In genomic region chr12:120141336-120141735, GRCh38 we compare ENCODE assay signal across 22 cellular contexts. TPM values are rescaled to one million over a fixed set of nuclear protein-coding genes. Genes with fewer than 3 reads are reported as not detected.
DNase-seq lines count a peak whose midpoint lies in the region; ATAC-seq, FAIRE-seq and TF ChIP-seq lines count a peak whose summit lies in the region.
"Had no signal": no experiment of that assay in that cellular context is flagged by ENCODE, and none has a peak within 500 bp of the region (broad histone marks: within the 10 kb centered on the region; RNA-seq: fewer than 3 reads in every experiment).

No MANE protein-coding gene starts in this region.

- H3K23me2 ChIP-seq in H1 (ENCODE audit: low read depth, low read length) = no peaks in the 10 kb centered on the region

- no peak overlapping the region for H3K18ac ChIP-seq in H1 (ENCODE audit: extremely low read depth, low read length)

- H3K9me3 Mint-ChIP-seq in stimulated activated effector memory CD8-positive, alpha-beta T cell treated with anti-CD3 and anti-CD28 coated beads, Interleukin-12 subunit alpha, Interleukin-12 subunit beta, amount 100 ng/mL, for 72 hours = no peaks in the 10 kb centered on the region
- H3K9me3 Mint-ChIP-seq: CD8-positive, alpha-beta memory T cell had no signal

- 92% methylated on average over 6 of the region's 6 CpGs; no CpG with 5 or more reads in 1 of the 2 experiments for WGBS in H1 (ENCODE audit: extremely low coverage in 1 of 2, insufficient coverage in 1 of 2, insufficient read length in 1 of 2, insufficient replicate concordance in 2 of 2, low coverage in 1 of 2, low lambda C conversion rate in 2 of 2, missing lambda C conversion rate in 1 of 2), 2 experiments

- no peaks in the 10 kb centered on the region for H3K79me2 ChIP-seq in H1 (ENCODE audit: control insufficient read depth in 1 of 2, insufficient read depth in 2 of 2, low read length in 2 of 2)

- H3K4me3 ChIP-seq in Panc1 (ENCODE audit: low read depth in 2 of 2, low read length in 2 of 2) (no peak overlapping the region), H1 (ENCODE audit: extremely low read depth in 1 of 4, insufficient read depth in 2 of 4, low read depth in 3 of 4, low read length in 4 of 4) (no peak overlapping the region)
- H3K4me3 ChIP-seq: BLaER1 treated with 17β-estradiol and CSF1 and Interleukin-3, amounts not matched to agents 10 nM and 100 nM; GM23248; HAP-1; SK-N-MC had no signal

- no peak for TF ChIP-seq POLR2A in H1 (IDR thresholded peaks at IDR 0.05; ENCODE audit: control extremely low read depth in 1 of 2, low read depth in 2 of 2, low read length in 2 of 2)

- no peak for FAIRE-seq in H1 (lab: Jason Lieb, UNC)

- H3K9me3 ChIP-seq in Panc1 (ENCODE audit: control insufficient read depth, insufficient read depth, low read depth, low read length) (no peaks in the 10 kb centered on the region), H1 (ENCODE audit: insufficient read depth in 2 of 2, low read depth in 1 of 2, low read length in 1 of 2) (no peaks in the 10 kb centered on the region)
- H3K9me3 ChIP-seq: BLaER1 treated with 17β-estradiol and CSF1 and Interleukin-3, amounts not matched to agents 10 nM and 100 nM; HAP-1 had no signal

- no peaks in the 10 kb centered on the region for H3K4me1 Mint-ChIP-seq in stimulated activated effector memory CD8-positive, alpha-beta T cell treated with anti-CD3 and anti-CD28 coated beads, Interleukin-12 subunit alpha, Interleukin-12 subunit beta, amount 100 ng/mL, for 72 hours
- H3K4me1 Mint-ChIP-seq: CD8-positive, alpha-beta memory T cell had no signal

- no peak overlapping the region; a peak in 1 of 7 replicates for H3K9ac ChIP-seq in H1 (replicated peaks in 1 of 4; ENCODE audit: extremely low read depth in 1 of 4, low read depth in 3 of 4, low read length in 3 of 4)
- H3K9ac ChIP-seq: BLaER1 treated with 17β-estradiol and CSF1 and Interleukin-3, amounts not matched to agents 10 nM and 100 nM; GM23248; KMS-11 had no signal

- H3K4ac ChIP-seq in H1 (replicated peaks; ENCODE audit: insufficient read length, low read depth, low read length) = no peak overlapping the region

- TSS peak; percentile 42 for BruUV-seq in Panc1 (replicated peaks; lab: Mats Ljungman, UMichigan)

- no peak overlapping the region for H3K56ac ChIP-seq in H1 (replicated peaks; ENCODE audit: insufficient read length, low read depth, low read length)

- in situ Hi-C loops in G401 (cut with HindIII; ENCODE audit: low sequenced_read_pairs) = no loop called here
- in situ Hi-C loops in Panc1 (cut with HindIII; ENCODE audit: low pct_unique_long_range_greater_than_20kb, low sequenced_read_pairs) = no loop called here

- no peak overlapping the region for H2AK5ac ChIP-seq in H1 (ENCODE audit: low read depth, low read length)

- no peak overlapping the region for H3K4me3 Mint-ChIP-seq in stimulated activated effector memory CD8-positive, alpha-beta T cell treated with anti-CD3 and anti-CD28 coated beads, Interleukin-12 subunit alpha, Interleukin-12 subunit beta, amount 100 ng/mL, for 72 hours
- H3K4me3 Mint-ChIP-seq: CD8-positive, alpha-beta memory T cell had no signal

- no peak overlapping the region for H2BK120ac ChIP-seq in H1 (replicated peaks; ENCODE audit: low read depth, low read length)

- H3K79me1 ChIP-seq in H1 (ENCODE audit: low read depth, low read length) = peaks cover 2% of the 10 kb centered on the region

- H4K5ac ChIP-seq in H1 (ENCODE audit: insufficient read length, low read depth, low read length) = no peak overlapping the region

- H3K14ac ChIP-seq in H1 (ENCODE audit: insufficient read length) = no peak overlapping the region

- no peak overlapping the region for H2BK12ac ChIP-seq in H1 (ENCODE audit: low read depth, low read length)

- H2AFZ ChIP-seq in H1 (ENCODE audit: low read length) = no peak overlapping the region
- H2AFZ ChIP-seq: GM23248 had no signal

- H4K91ac ChIP-seq in H1 (replicated peaks; ENCODE audit: insufficient read length, low read length) = no peak overlapping the region

- CTCF ChIA-PET in Panc1 (lab: Charles Lee) (no interaction called here), H1 (lab: Charles Lee; ENCODE audit: partially characterized antibody) (no interaction called here)

- ATAC-seq in Panc1 (no peak), left colon (no peak), sciatic nerve (no peak)
- ATAC-seq in stimulated activated effector memory CD8-positive, alpha-beta T cell treated with anti-CD3 and anti-CD28 coated beads, Interleukin-12 subunit alpha, Interleukin-12 subunit beta, amount 100 ng/mL, for 72 hours = no peak

- no peak overlapping the region for H2BK15ac ChIP-seq in H1 (ENCODE audit: low read length)

- intact Hi-C loops in Panc1 (cut with micrococcal nuclease; ENCODE audit: unreplicated experiment) = no loop called here
- intact Hi-C loops in left colon (cut with DNase I, micrococcal nuclease) = no loop called here
- intact Hi-C loops in sciatic nerve (cut with DNase I) = no loop called here

- no peaks in the 10 kb centered on the region for H3K4me1 ChIP-seq in Panc1 (ENCODE audit: control insufficient read depth, insufficient read depth, low read length)
- no peaks in the 10 kb centered on the region; a peak in 1 of 7 replicates for H3K4me1 ChIP-seq in H1 (replicated peaks in 1 of 4; ENCODE audit: control insufficient read depth in 3 of 4, insufficient read depth in 4 of 4, low read length in 3 of 4)
- H3K4me1 ChIP-seq: BLaER1 treated with 17β-estradiol and CSF1 and Interleukin-3, amounts not matched to agents 10 nM and 100 nM; HAP-1 had no signal

- peak; percentile 87 for DNase-seq in G401 (ENCODE audit: low spot score)
- DNase-seq in Panc1 (ENCODE audit: low read depth, low spot score) = no peak
- no peak for DNase-seq in H1 (ENCODE audit: low read depth in 1 of 2, low spot score in 2 of 2)
- no peak for DNase-seq in stimulated activated effector memory CD8-positive, alpha-beta T cell treated with anti-CD3 and anti-CD28 coated beads, Interleukin-12 subunit alpha, Interleukin-12 subunit beta, amount 100 ng/mL, for 72 hours (ENCODE audit: low spot score in 2 of 2)
- no peak for DNase-seq in left colon
- no peak for DNase-seq in sciatic nerve (ENCODE audit: low spot score)
- no peak for DNase-seq in NOMO-1 treated with DMSO at 0.1 percent for 48 hours (lab: John Stamatoyannopoulos, UW; ENCODE audit: unreplicated experiment)
- DNase-seq: ACHN; CD8-positive, alpha-beta memory T cell; NCI-H1105 treated with DMSO at 0.1 percent for 48 hours; NCI-H2029 treated with DMSO at 0.1 percent for 48 hours; NCI-H345; NCI-H526; PC-3; SHP77 treated with DMSO at 0.1 percent for 48 hours; SW 1271 had no signal

- peak overlapping the region; percentile 37 for H3K27ac Mint-ChIP-seq in stimulated activated effector memory CD8-positive, alpha-beta T cell treated with anti-CD3 and anti-CD28 coated beads, Interleukin-12 subunit alpha, Interleukin-12 subunit beta, amount 100 ng/mL, for 72 hours

- no peak for TF ChIP-seq EP300 in H1 (IDR thresholded peaks at IDR 0.05; ENCODE audit: borderline replicate concordance in 1 of 2, low read depth in 2 of 2, low read length in 2 of 2)

- H4K20me1 ChIP-seq in H1 (replicated peaks in 1 of 2; ENCODE audit: control insufficient read depth in 1 of 2, insufficient read depth in 2 of 2, low read length in 2 of 2) = peaks cover 0 to 16% of the 10 kb centered on the region in 2 experiments

- no peak overlapping the region for H2BK5ac ChIP-seq in H1 (ENCODE audit: low read depth, low read length)

- H3K23ac ChIP-seq in H1 (ENCODE audit: insufficient read length) = no peak overlapping the region

- H3K27ac ChIP-seq in Panc1 (ENCODE audit: low read length) (no peak overlapping the region), H1 (ENCODE audit: low read depth, low read length) (no peak overlapping the region)
- H3K27ac ChIP-seq: BLaER1 treated with 17β-estradiol and CSF1 and Interleukin-3, amounts not matched to agents 10 nM and 100 nM; GM23248; KMS-11; RWPE1; SK-N-MC had no signal

- TF ChIP-seq CTCF in Panc1 (IDR thresholded peaks at IDR 0.05) (no peak), H1 (IDR thresholded peaks at IDR 0.05; ENCODE audit: control extremely low read depth in 1 of 3, insufficient read depth in 1 of 3, low read depth in 1 of 3, low read length in 3 of 3) (no peak)

- H4K8ac ChIP-seq in H1 (ENCODE audit: extremely low read depth, insufficient read depth, low read length) = no peak overlapping the region

- peaks cover 34% of the 10 kb centered on the region for H3K36me3 ChIP-seq in Panc1 (ENCODE audit: control insufficient read depth, insufficient read depth, low read length)
- H3K36me3 ChIP-seq in H1 (ENCODE audit: control insufficient read depth in 2 of 4, insufficient read depth in 4 of 4, low read length in 3 of 4) = peaks cover 69 to 89% (median 79%) of the 10 kb centered on the region in 4 experiments

- TF ChIP-seq RAD21 in H1 (IDR thresholded peaks at IDR 0.05 in 1 of 2, conservative IDR thresholded peaks at IDR 0.05 in 1 of 2; ENCODE audit: low read depth in 2 of 2, low read length in 2 of 2) = no peak

- no peak overlapping the region for H2BK20ac ChIP-seq in H1 (ENCODE audit: low read length)

- H3K36me3 Mint-ChIP-seq in stimulated activated effector memory CD8-positive, alpha-beta T cell treated with anti-CD3 and anti-CD28 coated beads, Interleukin-12 subunit alpha, Interleukin-12 subunit beta, amount 100 ng/mL, for 72 hours = peaks cover 100% of the 10 kb centered on the region

- H3K27me3 ChIP-seq in Panc1 (ENCODE audit: control insufficient read depth, insufficient read depth, low read length) (no peaks in the 10 kb centered on the region), H1 (replicated peaks in 1 of 4; ENCODE audit: control insufficient read depth in 3 of 4, extremely low read depth in 1 of 4, insufficient read depth in 3 of 4, low read length in 3 of 4) (no peaks in the 10 kb centered on the region)
- H3K27me3 ChIP-seq: BLaER1 treated with 17β-estradiol and CSF1 and Interleukin-3, amounts not matched to agents 10 nM and 100 nM had no signal

- POLR2A ChIA-PET in Panc1 (lab: Charles Lee) = no interaction called here
- POLR2A ChIA-PET in H1 (lab: Charles Lee; ENCODE audit: partially characterized antibody) = interaction anchor here (0.8 kb wide), 1 partner anchor 192 kb away, joined by 3 read pairs; no protein-coding TSS in a partner anchor

- H3K4me2 ChIP-seq in H1 (ENCODE audit: insufficient read depth in 1 of 2, low read depth in 2 of 2, low read length in 2 of 2) = no peak overlapping the region
- H3K4me2 ChIP-seq: BLaER1 treated with 17β-estradiol and CSF1 and Interleukin-3, amounts not matched to agents 10 nM and 100 nM; KMS-11 had no signal

RNA-seq across cellular contexts. Expression of gene RAB35, which starts 24.8 kb away (rescaled TPM):
- total RNA-seq in G401 (2014; rRNA removed; shearing (Covaris generic)) = 50.1 and 52.7 TPM in 2 replicates
- total RNA-seq in Panc1 (2021; ENCODE audit: unreplicated experiment) (62.0 TPM), left colon (10 to 100 TPM; 47.8 to 52.7 TPM), sciatic nerve (52.2 TPM)
- polyA plus RNA-seq in Panc1 (2012; ENCODE audit: insufficient read length) = 90.8 TPM
- total RNA-seq in H1 (2021; fragmentation: NEBNext Ultra II Directional; extraction: Animal tissue kit (Norgen Biotek cat#: 25700)) = 39.0 and 45.7 TPM in 2 replicates
- 33.4 and 45.8 TPM in 2 replicates for polyA plus RNA-seq in H1 (2011; rRNA removed)
- 29.0 TPM for polyA plus RNA-seq in H1 (2011; cell fraction: cytosol; rRNA removed)
- polyA plus RNA-seq in H1 (2011; cell fraction: nucleus; rRNA removed) = 37.5 TPM
- 35.9 to 43.8 TPM (median 40.9 TPM) in 4 replicates for polyA plus RNA-seq in H1 (2012, experiment 1 of 2)
- polyA plus RNA-seq in H1 (2012, experiment 2 of 2) = 38.3 TPM
- polyA plus RNA-seq in H1 (2013, experiment 1 of 2) = 27.7 TPM
- polyA plus RNA-seq in H1 (2013, experiment 2 of 2) = 29.3 TPM
- 34.0 and 46.0 TPM in 2 replicates for polyA minus RNA-seq in H1 (2011; rRNA and poly(A)+ RNA removed)
- 16.2 TPM for polyA minus RNA-seq in H1 (2011; cell fraction: cytosol; rRNA and poly(A)+ RNA removed)
- 12.0 TPM for polyA minus RNA-seq in H1 (2011; cell fraction: nucleus; rRNA and poly(A)+ RNA removed)

RNA-seq across cellular contexts. Expression of gene GCN1, which starts 53.2 kb away (rescaled TPM):
- 65.2 and 79.0 TPM in 2 replicates for total RNA-seq in G401 (2014; rRNA removed; shearing (Covaris generic))
- total RNA-seq in Panc1 (2021; ENCODE audit: unreplicated experiment) = 175 TPM
- 125 TPM for polyA plus RNA-seq in Panc1 (2012; ENCODE audit: insufficient read length)
- 133 and 137 TPM in 2 replicates for total RNA-seq in H1 (2021; fragmentation: NEBNext Ultra II Directional; extraction: Animal tissue kit (Norgen Biotek cat#: 25700))
- 61.4 and 73.1 TPM in 2 replicates for polyA plus RNA-seq in H1 (2011; rRNA removed)
- 61.1 TPM for polyA plus RNA-seq in H1 (2011; cell fraction: cytosol; rRNA removed)
- 294 TPM for polyA plus RNA-seq in H1 (2011; cell fraction: nucleus; rRNA removed)
- 92.9 to 139 TPM (median 109 TPM) in 4 replicates for polyA plus RNA-seq in H1 (2012, experiment 1 of 2)
- polyA plus RNA-seq in H1 (2012, experiment 2 of 2) = 58.3 TPM
- 57.1 TPM for polyA plus RNA-seq in H1 (2013, experiment 1 of 2)
- 47.1 TPM for polyA plus RNA-seq in H1 (2013, experiment 2 of 2)
- 266 and 267 TPM in 2 replicates for polyA minus RNA-seq in H1 (2011; rRNA and poly(A)+ RNA removed)
- 106 TPM for polyA minus RNA-seq in H1 (2011; cell fraction: cytosol; rRNA and poly(A)+ RNA removed)
- 194 TPM for polyA minus RNA-seq in H1 (2011; cell fraction: nucleus; rRNA and poly(A)+ RNA removed)
- 10 to 100 TPM; 61.3 to 78.8 TPM for total RNA-seq in left colon
- total RNA-seq in sciatic nerve = 82.6 TPM

RNA-seq across cellular contexts. Expression of gene RPLP0, which starts 59.6 kb away (rescaled TPM):
- total RNA-seq in G401 (2014; rRNA removed; shearing (Covaris generic)) = 6,017 and 6,466 TPM in 2 replicates
- total RNA-seq in Panc1 (2021; ENCODE audit: unreplicated experiment) = 2,628 TPM
- 4,062 TPM for polyA plus RNA-seq in Panc1 (2012; ENCODE audit: insufficient read length)
- 2,987 and 3,029 TPM in 2 replicates for total RNA-seq in H1 (2021; fragmentation: NEBNext Ultra II Directional; extraction: Animal tissue kit (Norgen Biotek cat#: 25700))
- polyA plus RNA-seq in H1 (2011; rRNA removed) = 8,838 and 10,765 TPM in 2 replicates
- 10,357 TPM for polyA plus RNA-seq in H1 (2011; cell fraction: cytosol; rRNA removed)
- 6,829 TPM for polyA plus RNA-seq in H1 (2011; cell fraction: nucleus; rRNA removed)
- 4,444 to 5,241 TPM (median 4,665 TPM) in 4 replicates for polyA plus RNA-seq in H1 (2012, experiment 1 of 2)
- polyA plus RNA-seq in H1 (2012, experiment 2 of 2) = 7,158 TPM
- polyA plus RNA-seq in H1 (2013, experiment 1 of 2) = 4,021 TPM
- 3,982 TPM for polyA plus RNA-seq in H1 (2013, experiment 2 of 2)
- 5,851 and 5,958 TPM in 2 replicates for polyA minus RNA-seq in H1 (2011; rRNA and poly(A)+ RNA removed)
- polyA minus RNA-seq in H1 (2011; cell fraction: cytosol; rRNA and poly(A)+ RNA removed) = 2,113 TPM
- 1,976 TPM for polyA minus RNA-seq in H1 (2011; cell fraction: nucleus; rRNA and poly(A)+ RNA removed)
- total RNA-seq in left colon = 1,000 to 10,000 TPM; 1,414 to 1,580 TPM
- 760 TPM for total RNA-seq in sciatic nerve
